8 cellular contexts compared by ENCODE assay signal in the genomic region with DNA sequence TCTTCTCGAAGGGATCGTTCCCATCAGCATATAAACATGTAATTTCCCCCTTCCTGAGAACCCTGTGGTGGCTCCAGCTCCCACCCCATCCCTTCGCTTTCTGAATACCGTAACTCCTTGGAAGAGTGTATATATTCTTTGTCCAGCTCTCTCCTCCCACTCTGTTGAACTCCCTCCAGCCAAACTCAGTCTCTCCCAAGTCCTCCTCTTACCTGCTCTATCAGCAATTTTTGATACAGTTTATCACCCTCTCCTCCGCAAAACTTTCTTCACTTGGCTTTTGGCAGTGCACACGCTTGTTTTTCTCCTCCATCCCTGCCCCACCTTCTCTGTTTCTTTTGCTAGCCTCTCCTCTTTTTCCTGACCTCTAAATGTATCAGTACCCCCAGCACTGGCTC.
DNase-seq lines count a peak whose midpoint lies in the region; ATAC-seq, FAIRE-seq and TF ChIP-seq lines count a peak whose summit lies in the region.

No MANE protein-coding gene starts in this region.

- TF ChIP-seq EP300 in gastroesophageal sphincter (IDR thresholded peaks at IDR 0.05) = no peak

- peak; percentile 9 for FAIRE-seq in GM12891 (lab: Jason Lieb, UNC)

- intact Hi-C loops in sciatic nerve (cut with DNase I) = no loop called here

- H3K27me3 ChIP-seq in gastroesophageal sphincter = no peaks in the 10 kb centered on the region

- no peak for DNase-seq in GM12891 (ENCODE audit: insufficient read length, low spot score)
- DNase-seq in sciatic nerve (ENCODE audit: low spot score) = no peak
- DNase-seq in dedifferentiated amniotic fluid mesenchymal stem cell (ENCODE audit: extremely low spot score) = no peak
- DNase-seq in foreskin melanocyte = no peak
- DNase-seq in RPMI8226 = no peak

- H3K36me3 ChIP-seq in gastroesophageal sphincter = no peaks in the 10 kb centered on the region

- peak overlapping the region; percentile 81 to 91 (median 89) for H3K27ac ChIP-seq in gastroesophageal sphincter

- TF ChIP-seq POLR2A in GM12891 (IDR thresholded peaks at IDR 0.05; ENCODE audit: low read depth, low read length) = no peak
- TF ChIP-seq POLR2A in gastroesophageal sphincter (IDR thresholded peaks at IDR 0.05) = no peak

- ATAC-seq in gastroesophageal sphincter = peak; percentile 16
- peak; percentile 10 for ATAC-seq in sciatic nerve
- ATAC-seq in HG03097 (IDR thresholded peaks at IDR 0.05; ENCODE audit: low FRiP score, unreplicated experiment) = no peak

- H3K4me1 ChIP-seq in gastroesophageal sphincter = peaks cover 0 to 18% (median 9%) of the 10 kb centered on the region in 3 donors

- TF ChIP-seq CTCF in WI38 (IDR thresholded peaks at IDR 0.05; ENCODE audit: low read depth, low read length) = no peak
- TF ChIP-seq CTCF in gastroesophageal sphincter (IDR thresholded peaks at IDR 0.05) = no peak

- H3K4me3 ChIP-seq in WI38 (ENCODE audit: low read depth, low read length) (peak overlapping the region; percentile 62), gastroesophageal sphincter (peak overlapping the region; percentile 45 to 57)

- 15 to 35% methylated on average over 6 of the region's 6 CpGs for WGBS in gastroesophageal sphincter (ENCODE audit: low coverage in 1 of 2), 2 donors

- no peaks in the 10 kb centered on the region for H3K9me3 ChIP-seq in gastroesophageal sphincter

TF ChIP-seq in GM12891, 5 proteins besides CTCF, POLR2A, EP300 and RAD21:
- TF ChIP-seq TAF1 (IDR thresholded peaks at IDR 0.05; ENCODE audit: low read depth, low read length) (no peak), POU2F2 (IDR thresholded peaks at IDR 0.05; ENCODE audit: low read depth, low read length) (no peak), PAX5 (IDR thresholded peaks at IDR 0.05; ENCODE audit: insufficient read depth, low read length, severe bottlenecking) (no peak), POLR2AphosphoS5 (IDR thresholded peaks at IDR 0.05; ENCODE audit: low read depth, low read length) (no peak), SPI1 (IDR thresholded peaks at IDR 0.05; ENCODE audit: low read depth, low read length) (no peak)
